Comparison of ENCODE assay signal across 14 cellular contexts in genomic region chr11:129115652-129116585, GRCh38.
DNase-seq lines count a peak whose midpoint lies in the region; ATAC-seq lines count a peak whose summit lies in the region.
"Had no signal": no experiment of that assay in that cellular context is flagged by ENCODE, and none has a peak within 500 bp of the region (broad histone marks: within the 10 kb centered on the region; RNA-seq: fewer than 3 reads in every experiment).

No MANE protein-coding gene starts in this region.

- H3K4me1 Mint-ChIP-seq in activated T-cell treated with anti-CD3 and anti-CD28 coated beads, Interleukin-2, amount 50 U/mL, for 72 hours (ENCODE audit: low read depth) = no peaks in the 10 kb centered on the region
- no peaks in the 10 kb centered on the region for H3K4me1 Mint-ChIP-seq in activated T-helper 17 cell treated with anti-CD3 and anti-CD28 coated beads, Interleukin-2, amount 50 U/mL, for 72 hours
- H3K4me1 Mint-ChIP-seq: activated naive CD4-positive, alpha-beta T cell treated with anti-CD3 and anti-CD28 coated beads, Interleukin-2, amount 50 U/mL, for 24 hours had no signal

- H3K4me3 Mint-ChIP-seq in activated T-cell treated with anti-CD3 and anti-CD28 coated beads, Interleukin-2, amount 50 U/mL, for 72 hours = no peak overlapping the region
- H3K4me3 Mint-ChIP-seq in activated T-helper 17 cell treated with anti-CD3 and anti-CD28 coated beads, Interleukin-2, amount 50 U/mL, for 72 hours = no peak overlapping the region
- H3K4me3 Mint-ChIP-seq: activated naive CD4-positive, alpha-beta T cell treated with anti-CD3 and anti-CD28 coated beads, Interleukin-2, amount 50 U/mL, for 24 hours had no signal

- peak; percentile 69 to 86 for ATAC-seq in activated T-cell treated with anti-CD3 and anti-CD28 coated beads, Interleukin-2, amount 50 U/mL, for 72 hours (replicated peaks in 1 of 2)
- ATAC-seq in activated T-helper 17 cell treated with anti-CD3 and anti-CD28 coated beads, Interleukin-2, amount 50 U/mL, for 72 hours (replicated peaks) = peak; percentile 83
- ATAC-seq in HG03280 (IDR thresholded peaks at IDR 0.05; ENCODE audit: unreplicated experiment) = no peak

- H3K27ac Mint-ChIP-seq in activated T-cell treated with anti-CD3 and anti-CD28 coated beads, Interleukin-2, amount 50 U/mL, for 72 hours = no peak overlapping the region
- no peak overlapping the region for H3K27ac Mint-ChIP-seq in activated T-helper 17 cell treated with anti-CD3 and anti-CD28 coated beads, Interleukin-2, amount 50 U/mL, for 72 hours
- H3K27ac Mint-ChIP-seq: activated naive CD4-positive, alpha-beta T cell treated with anti-CD3 and anti-CD28 coated beads, Interleukin-2, amount 50 U/mL, for 24 hours had no signal

- no peaks in the 10 kb centered on the region for H3K36me3 ChIP-seq in urinary bladder (ENCODE audit: insufficient read depth)
- H3K36me3 ChIP-seq: thoracic aorta had no signal

- no peak for DNase-seq in activated T-cell treated with anti-CD3 and anti-CD28 coated beads, Interleukin-2, amount 50 U/mL, for 72 hours
- no peak for DNase-seq in activated T-cell treated with anti-CD3 and anti-CD28 coated beads for 4 hours
- peak; percentile 85 for DNase-seq in foreskin melanocyte
- DNase-seq in stimulated activated CD8-positive, alpha-beta memory T cell treated with anti-CD3 and anti-CD28 coated beads, Interleukin-4, amount 100 ng/mL, for 48 hours = no peak
- no peak for DNase-seq in activated gamma-delta T cell (lab: John Stamatoyannopoulos, UW)
- DNase-seq: activated CD4-positive, alpha-beta T cell treated with anti-CD3 and anti-CD28 coated beads, Interleukin-2, amount 50 U/mL, for 4 hours; GDM1; left cardiac atrium; NCI-H524 had no signal

- no peaks in the 10 kb centered on the region for H3K9me3 Mint-ChIP-seq in activated T-cell treated with anti-CD3 and anti-CD28 coated beads, Interleukin-2, amount 50 U/mL, for 72 hours
- H3K9me3 Mint-ChIP-seq in activated T-helper 17 cell treated with anti-CD3 and anti-CD28 coated beads, Interleukin-2, amount 50 U/mL, for 72 hours = no peaks in the 10 kb centered on the region
- H3K9me3 Mint-ChIP-seq: activated naive CD4-positive, alpha-beta T cell treated with anti-CD3 and anti-CD28 coated beads, Interleukin-2, amount 50 U/mL, for 24 hours had no signal

- 16% methylated on average over 2 of the region's 2 CpGs for WGBS in urinary bladder

- no peaks in the 10 kb centered on the region for H3K36me3 Mint-ChIP-seq in activated T-cell treated with anti-CD3 and anti-CD28 coated beads, Interleukin-2, amount 50 U/mL, for 72 hours (ENCODE audit: insufficient read depth in 2 of 2)
- no peaks in the 10 kb centered on the region for H3K36me3 Mint-ChIP-seq in activated T-helper 17 cell treated with anti-CD3 and anti-CD28 coated beads, Interleukin-2, amount 50 U/mL, for 72 hours (ENCODE audit: low read depth)
- H3K36me3 Mint-ChIP-seq: activated naive CD4-positive, alpha-beta T cell treated with anti-CD3 and anti-CD28 coated beads, Interleukin-2, amount 50 U/mL, for 24 hours had no signal

- H3K4me3 ChIP-seq in urinary bladder (ENCODE audit: low read depth, low read length) = no peak overlapping the region
- H3K4me3 ChIP-seq: thoracic aorta had no signal

- H3K27me3 Mint-ChIP-seq in activated T-cell treated with anti-CD3 and anti-CD28 coated beads, Interleukin-2, amount 50 U/mL, for 72 hours (ENCODE audit: low read depth) = no peaks in the 10 kb centered on the region
- peaks cover 3% of the 10 kb centered on the region for H3K27me3 Mint-ChIP-seq in activated T-helper 17 cell treated with anti-CD3 and anti-CD28 coated beads, Interleukin-2, amount 50 U/mL, for 72 hours
- H3K27me3 Mint-ChIP-seq: activated naive CD4-positive, alpha-beta T cell treated with anti-CD3 and anti-CD28 coated beads, Interleukin-2, amount 50 U/mL, for 24 hours had no signal

- H3K27ac ChIP-seq in urinary bladder (ENCODE audit: low read depth) = peak overlapping the region; percentile 50
- H3K27ac ChIP-seq: thoracic aorta had no signal

- H3K4me1 ChIP-seq in urinary bladder (ENCODE audit: insufficient read depth) = no peaks in the 10 kb centered on the region
